13 cellular contexts compared by ENCODE assay signal in the genomic region with DNA sequence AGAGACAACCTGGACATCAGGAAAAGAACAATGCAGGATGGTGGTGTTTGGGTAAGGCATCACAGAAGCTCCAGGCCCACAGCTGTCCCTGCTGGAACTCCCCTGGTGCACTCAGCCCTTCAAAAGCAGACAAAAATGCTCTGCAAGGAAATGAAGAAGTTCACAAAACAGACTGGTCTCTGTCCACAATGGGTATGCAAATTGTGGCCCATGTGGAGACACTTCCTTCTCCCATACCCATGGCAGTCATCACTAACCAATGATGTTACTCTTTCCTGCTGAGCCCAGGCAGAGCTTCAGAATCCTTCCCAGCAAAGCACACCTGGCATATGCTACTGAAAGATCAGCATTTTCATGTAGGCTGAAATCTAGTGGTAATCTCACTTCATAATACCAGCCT. TPM values are rescaled to one million over a fixed set of nuclear protein-coding genes. Genes with fewer than 3 reads are reported as not detected.
DNase-seq lines count a peak whose midpoint lies in the region; ATAC-seq lines count a peak whose summit lies in the region.
"Had no signal": no experiment of that assay in that cellular context is flagged by ENCODE, and none has a peak within 500 bp of the region (broad histone marks: within the 10 kb centered on the region; RNA-seq: fewer than 3 reads in every experiment).

No MANE protein-coding gene starts in this region.

- DNase-seq in GM19240 (ENCODE audit: insufficient read length, low spot score) (peak; percentile 15), NCI-H2171 (lab: John Stamatoyannopoulos, UW) (no peak), 8988T (no peak)
- DNase-seq in activated CD4-positive, alpha-beta T cell treated with anti-CD3 and anti-CD28 coated beads, Interleukin-2, amount 10 ng/mL, durations not matched to agents 24 days and 14 days: no peak
- DNase-seq: activated gamma-delta T cell; central memory CD4-positive, alpha-beta T cell; DMS153; NCI-H226; SIG-M5; stimulated activated naive CD4-positive, alpha-beta T cell treated with Interleukin-2 at 50 U/mL for 16 hours had no signal

- H3K9me3 Mint-ChIP-seq in stimulated activated memory B cell treated with anti-CD40 and anti-IgM and Interleukin-4, amounts not matched to agents 10 μg/mL and 1 μg/mL and 100 μg/mL, for 72 hours: no peaks in the 10 kb centered on the region
- H3K9me3 Mint-ChIP-seq in activated CD4-positive, alpha-beta T cell treated with anti-CD3 and anti-CD28 coated beads, Interleukin-2, amount 10 ng/mL, durations not matched to agents 24 days and 14 days: no peaks in the 10 kb centered on the region

- no peaks in the 10 kb centered on the region for H3K27me3 Mint-ChIP-seq in stimulated activated memory B cell treated with anti-CD40 and anti-IgM and Interleukin-4, amounts not matched to agents 10 μg/mL and 1 μg/mL and 100 μg/mL, for 72 hours
- H3K27me3 Mint-ChIP-seq in activated CD4-positive, alpha-beta T cell treated with anti-CD3 and anti-CD28 coated beads, Interleukin-2, amount 10 ng/mL, durations not matched to agents 24 days and 14 days: no peaks in the 10 kb centered on the region

- ATAC-seq in HG02678 (IDR thresholded peaks at IDR 0.05; ENCODE audit: unreplicated experiment) (peak; percentile 74), HG03520 (IDR thresholded peaks at IDR 0.05; ENCODE audit: unreplicated experiment) (peak; percentile 54)
- ATAC-seq in stimulated activated memory B cell treated with anti-CD40 and anti-IgM and Interleukin-4, amounts not matched to agents 10 μg/mL and 1 μg/mL and 100 μg/mL, for 72 hours: peak; percentile 80

- intact Hi-C loops in activated CD4-positive, alpha-beta T cell treated with anti-CD3 and anti-CD28 coated beads, Interleukin-2, amount 10 ng/mL, durations not matched to agents 24 days and 14 days (cut with micrococcal nuclease): no loop called here

- peaks cover 57% of the 10 kb centered on the region for H3K4me1 Mint-ChIP-seq in stimulated activated memory B cell treated with anti-CD40 and anti-IgM and Interleukin-4, amounts not matched to agents 10 μg/mL and 1 μg/mL and 100 μg/mL, for 72 hours
- H3K4me1 Mint-ChIP-seq in activated CD4-positive, alpha-beta T cell treated with anti-CD3 and anti-CD28 coated beads, Interleukin-2, amount 10 ng/mL, durations not matched to agents 24 days and 14 days: no peaks in the 10 kb centered on the region

- peak overlapping the region; percentile 21 for H3K4me3 Mint-ChIP-seq in stimulated activated memory B cell treated with anti-CD40 and anti-IgM and Interleukin-4, amounts not matched to agents 10 μg/mL and 1 μg/mL and 100 μg/mL, for 72 hours
- H3K4me3 Mint-ChIP-seq in activated CD4-positive, alpha-beta T cell treated with anti-CD3 and anti-CD28 coated beads, Interleukin-2, amount 10 ng/mL, durations not matched to agents 24 days and 14 days: no peak overlapping the region

- no peaks in the 10 kb centered on the region for H3K36me3 Mint-ChIP-seq in stimulated activated memory B cell treated with anti-CD40 and anti-IgM and Interleukin-4, amounts not matched to agents 10 μg/mL and 1 μg/mL and 100 μg/mL, for 72 hours
- no peaks in the 10 kb centered on the region for H3K36me3 Mint-ChIP-seq in activated CD4-positive, alpha-beta T cell treated with anti-CD3 and anti-CD28 coated beads, Interleukin-2, amount 10 ng/mL, durations not matched to agents 24 days and 14 days (ENCODE audit: low read depth)

- peak overlapping the region; percentile 77 for H3K27ac Mint-ChIP-seq in stimulated activated memory B cell treated with anti-CD40 and anti-IgM and Interleukin-4, amounts not matched to agents 10 μg/mL and 1 μg/mL and 100 μg/mL, for 72 hours
- no peak overlapping the region for H3K27ac Mint-ChIP-seq in activated CD4-positive, alpha-beta T cell treated with anti-CD3 and anti-CD28 coated beads, Interleukin-2, amount 10 ng/mL, durations not matched to agents 24 days and 14 days

RNA-seq across cellular contexts. Expression of a gene that starts 42.6 kb away (rescaled TPM):
- 0.12 and 0.30 TPM in 2 replicates for total RNA-seq in activated CD4-positive, alpha-beta T cell treated with anti-CD3 and anti-CD28 coated beads, Interleukin-2, amount 10 ng/mL, durations not matched to agents 24 days and 14 days

RNA-seq across cellular contexts. Expression of a gene that starts 55.1 kb away (rescaled TPM):
- 9.8 and 10.0 TPM in 2 replicates for total RNA-seq in activated CD4-positive, alpha-beta T cell treated with anti-CD3 and anti-CD28 coated beads, Interleukin-2, amount 10 ng/mL, durations not matched to agents 24 days and 14 days
